9 cellular contexts compared by ENCODE assay signal in genomic region chr13:99288069-99288468, GRCh38. TPM values are rescaled to one million over a fixed set of nuclear protein-coding genes. Genes with fewer than 3 reads are reported as not detected.
DNase-seq lines count a peak whose midpoint lies in the region; ATAC-seq and TF ChIP-seq lines count a peak whose summit lies in the region.
"Had no signal": no experiment of that assay in that cellular context is flagged by ENCODE, and none has a peak within 500 bp of the region (broad histone marks: within the 10 kb centered on the region; RNA-seq: fewer than 3 reads in every experiment).

No MANE protein-coding gene starts in this region.

- no peak for TF ChIP-seq CTCF in heart left ventricle (IDR thresholded peaks at IDR 0.05)
- TF ChIP-seq CTCF in testis (IDR thresholded peaks at IDR 0.05): no peak
- TF ChIP-seq CTCF in H9 (conservative IDR thresholded peaks at IDR 0.05): no peak

- no peak overlapping the region for H4K5ac ChIP-seq in H9 (ENCODE audit: insufficient read length, low read depth, low read length)

- peak overlapping the region; percentile 39 for H3K4me3 Mint-ChIP-seq in activated T-cell treated with anti-CD3 and anti-CD28 coated beads, Interleukin-2, amount 50 U/mL, for 24 hours
- no peak overlapping the region for H3K4me3 Mint-ChIP-seq in H9

- TF ChIP-seq POLR2A in heart left ventricle (IDR thresholded peaks at IDR 0.05): no peak
- no peak for TF ChIP-seq POLR2A in testis (IDR thresholded peaks at IDR 0.05)

- peaks cover 0 to 5% (median 0%) of the 10 kb centered on the region in 9 donors for H3K36me3 ChIP-seq in heart left ventricle
- no peaks in the 10 kb centered on the region for H3K36me3 ChIP-seq in testis (ENCODE audit: low read depth, missing control alignments)

- H3K4me3 ChIP-seq in heart left ventricle (no peak overlapping the region), testis (no peak overlapping the region)

- H3K27me3 ChIP-seq in heart left ventricle: no peaks in the 10 kb centered on the region
- no peaks in the 10 kb centered on the region for H3K27me3 ChIP-seq in testis
- H3K27me3 ChIP-seq in H9 (ENCODE audit: insufficient read depth, low read length): no peaks in the 10 kb centered on the region

- no peaks in the 10 kb centered on the region for H3K9me3 Mint-ChIP-seq in activated T-cell treated with anti-CD3 and anti-CD28 coated beads, Interleukin-2, amount 50 U/mL, for 24 hours
- no peaks in the 10 kb centered on the region for H3K9me3 Mint-ChIP-seq in H9

- no peak overlapping the region for H2AFZ ChIP-seq in H9 (ENCODE audit: low read length)

- no peak overlapping the region for H2BK15ac ChIP-seq in H9 (ENCODE audit: low read depth, low read length)

- H3K79me1 ChIP-seq in H9 (ENCODE audit: insufficient read depth, low read depth, low read length, poor library complexity, severe bottlenecking): no peaks in the 10 kb centered on the region

- no peaks in the 10 kb centered on the region for H3K27me3 Mint-ChIP-seq in activated T-cell treated with anti-CD3 and anti-CD28 coated beads, Interleukin-2, amount 50 U/mL, for 24 hours
- no peaks in the 10 kb centered on the region for H3K27me3 Mint-ChIP-seq in H9 (ENCODE audit: low read depth)

- peaks cover 92% of the 10 kb centered on the region for H3K4me1 Mint-ChIP-seq in activated T-cell treated with anti-CD3 and anti-CD28 coated beads, Interleukin-2, amount 50 U/mL, for 24 hours (ENCODE audit: low read depth)
- peaks cover 0 to 5% of the 10 kb centered on the region in 2 experiments; a peak in 1 of 4 replicates for H3K4me1 Mint-ChIP-seq in H9

- peak overlapping the region in 7 of 12 donors; percentile 12 to 74 (median 35) for H3K27ac ChIP-seq in heart left ventricle
- H3K27ac ChIP-seq in testis: peak overlapping the region; percentile 29 to 62
- H3K27ac ChIP-seq in H9 (ENCODE audit: insufficient read length, low read depth, low read length): no peak overlapping the region

- H2BK20ac ChIP-seq in H9 (ENCODE audit: low read depth, low read length, poor library complexity, severe bottlenecking): no peak overlapping the region

- H3K4me1 ChIP-seq in heart left ventricle (peaks cover 0 to 75% (median 33%) of the 10 kb centered on the region in 12 donors), testis (peaks cover 55% of the 10 kb centered on the region), H9 (ENCODE audit: insufficient read depth, low read length) (no peaks in the 10 kb centered on the region)

- H3K4ac ChIP-seq in H9 (ENCODE audit: low read depth, low read length): no peak overlapping the region

- H3K9me3 ChIP-seq in heart left ventricle (no peaks in the 10 kb centered on the region), testis (no peaks in the 10 kb centered on the region), H9 (ENCODE audit: control insufficient read depth, low read depth, low read length) (no peaks in the 10 kb centered on the region)

- no peak overlapping the region for H3K14ac ChIP-seq in H9 (ENCODE audit: insufficient read depth, low read length)

- peak overlapping the region; percentile 91 for H3K27ac Mint-ChIP-seq in activated T-cell treated with anti-CD3 and anti-CD28 coated beads, Interleukin-2, amount 50 U/mL, for 24 hours
- H3K27ac Mint-ChIP-seq in H9: 0 out of 7 replicates have a peak overlapping the region, but pooled peaks of 1 of the 3 experiments have one; percentile 2

- no peak overlapping the region for H2BK5ac ChIP-seq in H9 (ENCODE audit: insufficient read length, low read length)

- WGBS in heart left ventricle, 4 donors: 35 to 43% (median 38%) methylated on average over 3 of the region's 3 CpGs
- 46 to 48% methylated on average over 3 of the region's 3 CpGs for WGBS in testis, 2 donors
- no CpG with 5 or more reads among the region's 3 CpGs for WGBS in H9 (ENCODE audit: extremely low coverage, insufficient read length, low lambda C conversion rate)

- DNase-seq in heart left ventricle: no peak
- DNase-seq in cardiac septum (ENCODE audit: low spot score): no peak
- peak; percentile 59 for DNase-seq in activated T-cell treated with anti-CD3 and anti-CD28 coated beads, Interleukin-2, amount 50 U/mL, for 24 hours
- no peak for DNase-seq in testis
- no peak for DNase-seq in NCI-H1105 treated with DMSO at 0.1 percent for 48 hours (lab: John Stamatoyannopoulos, UW)
- DNase-seq in posterior vena cava (ENCODE audit: low spot score): no peak
- DNase-seq in H9: no peak

- intact Hi-C loops in heart left ventricle (cut with DNase I): loop anchor here in 1 of 10 donors (10.0 kb wide), 1 partner anchor 97 kb away; no protein-coding TSS in a partner anchor
- intact Hi-C loops in cardiac septum (cut with DNase I): no loop called here
- intact Hi-C loops in testis (cut with DNase I; ENCODE audit: low total_unique reads): no loop called here
- intact Hi-C loops in posterior vena cava (cut with DNase I): no loop called here

- peak in 3 of 4 donors; percentile 35 to 61 (median 47) for ATAC-seq in heart left ventricle
- peak; percentile 78 for ATAC-seq in HG03025 (IDR thresholded peaks at IDR 0.05; ENCODE audit: low FRiP score, unreplicated experiment)

- H3K23me2 ChIP-seq in H9 (ENCODE audit: insufficient read length, low read depth, low read length, poor library complexity, severe bottlenecking): no peaks in the 10 kb centered on the region

- no peak overlapping the region for H3K56ac ChIP-seq in H9 (ENCODE audit: insufficient read length, low read depth, low read length)

- no peaks in the 10 kb centered on the region for H3K79me2 ChIP-seq in H9 (ENCODE audit: insufficient read depth, low read length)

- peaks cover 69% of the 10 kb centered on the region for H3K36me3 Mint-ChIP-seq in activated T-cell treated with anti-CD3 and anti-CD28 coated beads, Interleukin-2, amount 50 U/mL, for 24 hours (ENCODE audit: low read depth)
- peaks cover 0 to 2% (median 0%) of the 10 kb centered on the region in 3 experiments; a peak in 2 of 7 replicates for H3K36me3 Mint-ChIP-seq in H9 (ENCODE audit: insufficient read depth in 1 of 3, low read depth in 3 of 3)

- no peak overlapping the region for H3T11ph ChIP-seq in H9 (ENCODE audit: low read length)

- no peak overlapping the region for H4K91ac ChIP-seq in H9 (ENCODE audit: insufficient read length, low read depth, low read length)

- H4K20me1 ChIP-seq in H9 (ENCODE audit: control insufficient read depth, insufficient read depth, insufficient read length): no peaks in the 10 kb centered on the region

- H2BK12ac ChIP-seq in H9 (ENCODE audit: insufficient read length, low read depth, low read length): no peak overlapping the region

- no peak overlapping the region for H3K4me2 ChIP-seq in H9 (ENCODE audit: insufficient read depth, insufficient read length, low read length)

- H2AK5ac ChIP-seq in H9 (ENCODE audit: insufficient read length, low read length): no peak overlapping the region

- no peak overlapping the region for H4K8ac ChIP-seq in H9 (replicated peaks; ENCODE audit: insufficient read length, low read depth, low read length)

- no peak overlapping the region for H2BK120ac ChIP-seq in H9 (ENCODE audit: low read depth, low read length, poor library complexity, severe bottlenecking)

- H3K9ac ChIP-seq in H9 (ENCODE audit: extremely low read depth, insufficient read length, low read length): no peak overlapping the region

- no peak overlapping the region for H3K23ac ChIP-seq in H9 (ENCODE audit: insufficient read length, low read depth, low read length)

- no peak overlapping the region for H3K18ac ChIP-seq in H9 (ENCODE audit: insufficient read length, low read depth, low read length)

RNA-seq across cellular contexts. Expression of gene GPR183, which starts 19.1 kb away (rescaled TPM):
- total RNA-seq in heart left ventricle: 1 to 10 TPM in 7 of 9 donors, under 1 TPM in 2; 0.69 to 7.6 (median 1.5) TPM
- polyA plus RNA-seq in heart left ventricle: 1 to 10 TPM in 1 of 2 donors, under 1 TPM in 1; 0.72 to 2.7 TPM
- 1.1 TPM for total RNA-seq in cardiac septum
- total RNA-seq in testis: 1 to 10 TPM in 1 of 2 donors, under 1 TPM in 1; 0.39 to 6.9 TPM
- polyA plus RNA-seq in testis (ENCODE audit: insufficient read depth, low read depth, low replicate concordance): 2.3 TPM
- 10 to 100 TPM; 12.1 to 14.7 TPM for total RNA-seq in posterior vena cava
- not detected in 2 replicates for total RNA-seq in H9 (2021)

RNA-seq across cellular contexts. Expression of gene GPR18, which starts 29.9 kb away (rescaled TPM):
- total RNA-seq in heart left ventricle (1 to 10 TPM in 1 of 9 donors, under 1 TPM in 1, not detected in 7; 0.34 to 1.1 TPM), cardiac septum (not detected), testis (10 to 100 TPM in 1 of 2 donors, 1 to 10 TPM in 1; 8.5 to 16.6 TPM), posterior vena cava (not detected), H9 (2021) (not detected in 2 replicates)
- polyA plus RNA-seq in heart left ventricle (under 1 TPM in 1 of 2 donors, not detected in 1; 0.04 TPM), testis (ENCODE audit: insufficient read depth, low read depth, low replicate concordance) (18.0 TPM)
- total RNA-seq: Daoy had no signal
